Comparison of ENCODE assay signal across 8 cellular contexts in the genomic region with DNA sequence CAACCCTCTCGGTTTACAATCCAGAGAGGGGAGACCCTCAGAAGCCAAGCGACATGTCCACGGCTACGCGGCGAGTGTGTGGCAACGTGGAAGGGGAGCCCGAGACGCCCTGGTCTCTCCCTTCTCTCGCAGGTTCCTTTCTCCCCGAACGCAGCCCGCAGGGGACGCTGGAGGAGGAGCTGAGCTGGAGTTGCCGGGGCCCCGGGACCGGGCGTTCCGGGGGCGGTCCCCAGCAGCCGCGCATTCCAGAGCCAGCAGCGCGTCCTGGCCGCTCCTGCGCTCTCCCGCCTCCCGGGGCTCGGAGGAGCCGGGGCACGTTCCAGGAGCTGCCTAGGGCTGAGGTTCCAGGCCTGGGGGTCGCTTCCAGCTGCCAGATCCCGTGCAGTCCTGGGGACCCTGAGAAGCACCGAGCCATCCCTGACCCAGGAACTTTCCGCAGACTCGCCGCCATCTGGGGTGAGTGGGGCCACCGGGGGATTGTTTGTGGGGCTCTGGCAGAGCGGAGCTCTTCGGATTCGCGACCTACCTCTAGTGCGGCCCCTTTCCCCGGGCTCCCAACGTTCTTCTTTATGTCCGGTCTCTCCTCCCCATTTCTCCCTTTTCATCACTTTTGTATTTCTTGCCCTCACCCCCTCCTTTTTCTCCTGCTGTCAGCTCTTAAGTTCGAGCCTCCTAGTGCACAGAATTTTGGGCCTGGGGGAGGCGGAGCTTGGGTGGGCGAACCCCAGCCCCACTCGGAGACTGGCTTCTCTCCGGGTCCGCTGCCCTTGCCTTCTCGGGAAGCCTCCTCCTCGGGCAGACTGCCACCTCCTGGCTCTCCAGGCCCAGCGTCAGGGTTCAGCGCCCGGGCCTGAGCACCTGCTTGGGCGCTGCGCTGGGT.
DNase-seq lines count a peak whose midpoint lies in the region; ATAC-seq and TF ChIP-seq lines count a peak whose summit lies in the region.

A gene with protein sequence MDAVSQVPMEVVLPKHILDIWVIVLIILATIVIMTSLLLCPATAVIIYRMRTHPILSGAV (plus strand): TSS at position 241 of the 880 bp plus-strand sequence. CDS start 16,684 bp downstream, outside the sequence.

- H3K4me3 ChIP-seq in AG09309 (ENCODE audit: control insufficient read depth, low read depth, low read length): peak within 1 kb of the TSS; percentile 98
- H3K4me3 ChIP-seq in astrocyte of the cerebellum (ENCODE audit: low read depth, low read length): peak within 1 kb of the TSS; percentile 78
- peak within 1 kb of the TSS; percentile 83 for H3K4me3 ChIP-seq in retinal pigment epithelial cell (ENCODE audit: low read length)

- DNase-seq in AG09309 (ENCODE audit: low read depth): no peak
- peak; percentile 71 to 77 for DNase-seq in Kasumi-1 (lab: John Stamatoyannopoulos, UW)
- peak; percentile 57 for DNase-seq in T-helper 9 cell
- no peak for DNase-seq in astrocyte of the cerebellum (ENCODE audit: low read depth)
- peak; percentile 35 to 52 for DNase-seq in hippocampal formation (lab: John Stamatoyannopoulos, UW)
- DNase-seq in retinal pigment epithelial cell (ENCODE audit: low read depth): no peak

- TF ChIP-seq CTCF in AG09309 (IDR thresholded peaks at IDR 0.05; ENCODE audit: control insufficient read depth, insufficient read depth, low read depth, low read length, missing control alignments) (peak; percentile 58), astrocyte of the cerebellum (IDR thresholded peaks at IDR 0.05; ENCODE audit: low read depth, low read length, missing control alignments) (peak; percentile 34), retinal pigment epithelial cell (conservative IDR thresholded peaks at IDR 0.05; ENCODE audit: low read depth, low read length) (peak; percentile 59)

- in situ Hi-C loops in astrocyte of the cerebellum (cut with HindIII; ENCODE audit: low sequenced_read_pairs): no loop called here

- peak; percentile 23 for ATAC-seq in GM19023 (IDR thresholded peaks at IDR 0.05; ENCODE audit: unreplicated experiment)
- no peak for ATAC-seq in GM18520 (IDR thresholded peaks at IDR 0.05; ENCODE audit: unreplicated experiment)

Comparison
In these comparisons a context has a peak if more than half of its experiments do, and no peak if none do; other contexts are left out.
1. DNase-seq: peak in Kasumi-1 (2 of 2), T-helper 9 cell (single experiment) and hippocampal formation (2 of 2); none in AG09309 (single experiment), astrocyte of the cerebellum (single experiment) and retinal pigment epithelial cell (single experiment).
2. Peak in every context shown above with its lines, with median percentiles within 50 percentile points of each other: H3K4me3 ChIP-seq and CTCF ChIP-seq.